Comparison of ENCODE assay signal across 32 cellular contexts in genomic region chr5:107129051-107129450, GRCh38.
DNase-seq lines count a peak whose midpoint lies in the region; ATAC-seq, FAIRE-seq and TF ChIP-seq lines count a peak whose summit lies in the region.
"Had no signal": no experiment of that assay in that cellular context is flagged by ENCODE, and none has a peak within 500 bp of the region (broad histone marks: within the 10 kb centered on the region; RNA-seq: fewer than 3 reads in every experiment).

No MANE protein-coding gene starts in this region.

- H3K4me1 Mint-ChIP-seq in MCF 10A (ENCODE audit: insufficient read depth, unreplicated experiment): no peaks in the 10 kb centered on the region
- H3K4me1 Mint-ChIP-seq: CD4-positive, alpha-beta memory T cell; central memory CD8-positive, alpha-beta T cell; T-helper 17 cell had no signal

- no peaks in the 10 kb centered on the region for H3K36me3 Mint-ChIP-seq in MCF 10A (ENCODE audit: insufficient read depth, unreplicated experiment)
- H3K36me3 Mint-ChIP-seq: CD4-positive, alpha-beta memory T cell had no signal

- peaks cover 6% of the 10 kb centered on the region for H3K9me3 Mint-ChIP-seq in MCF 10A (ENCODE audit: unreplicated experiment)
- H3K9me3 Mint-ChIP-seq: activated T-cell treated with anti-CD3 and anti-CD28 coated beads, Interleukin-2, amount 50 U/mL, for 24 hours; central memory CD8-positive, alpha-beta T cell had no signal

- H3K27ac Mint-ChIP-seq in MCF 10A (ENCODE audit: low read depth, unreplicated experiment): no peak overlapping the region
- H3K27ac Mint-ChIP-seq: activated T-cell treated with anti-CD3 and anti-CD28 coated beads, Interleukin-2, amount 50 U/mL, for 24 hours; CD4-positive, alpha-beta memory T cell; T-helper 17 cell had no signal

- no peak overlapping the region for H3K4me3 Mint-ChIP-seq in MCF 10A (ENCODE audit: unreplicated experiment)
- H3K4me3 Mint-ChIP-seq: activated T-cell treated with anti-CD3 and anti-CD28 coated beads, Interleukin-2, amount 50 U/mL, for 24 hours; CD4-positive, alpha-beta memory T cell; central memory CD8-positive, alpha-beta T cell; nephron; T-helper 17 cell had no signal

- no peak for TF ChIP-seq RAD21 in HepG2 (CRISPR knock-in tag; IDR thresholded peaks at IDR 0.05)

- H4K20me1 ChIP-seq in HepG2 (ENCODE audit: insufficient read depth, low read length): no peaks in the 10 kb centered on the region

- no peak overlapping the region for H2AFZ ChIP-seq in HepG2 (ENCODE audit: low read length)

- intact Hi-C loops in MCF 10A (cut with micrococcal nuclease) (no loop called here), breast epithelium (cut with DNase I; ENCODE audit: low total_unique reads) (no loop called here), body of pancreas (cut with DNase I) (no loop called here), HepG2 (cut with micrococcal nuclease; ENCODE audit: unreplicated experiment) (no loop called here)

- no peaks in the 10 kb centered on the region for H3K27me3 ChIP-seq in breast epithelium
- no peaks in the 10 kb centered on the region for H3K27me3 ChIP-seq in body of pancreas
- no peaks in the 10 kb centered on the region for H3K27me3 ChIP-seq in suprapubic skin
- H3K27me3 ChIP-seq in tibial nerve: no peaks in the 10 kb centered on the region
- H3K27me3 ChIP-seq in HepG2 (ENCODE audit: control insufficient read depth in 1 of 2, insufficient read depth in 2 of 2, low read length in 2 of 2): no peaks in the 10 kb centered on the region
- H3K27me3 ChIP-seq: ovary, right atrium auricular region, spleen had no signal

- no peak overlapping the region for H3K4me3 ChIP-seq in breast epithelium
- H3K4me3 ChIP-seq in body of pancreas: no peak overlapping the region
- no peak overlapping the region for H3K4me3 ChIP-seq in fibroblast of pulmonary artery (replicated peaks; ENCODE audit: low read depth, low read length)
- H3K4me3 ChIP-seq in suprapubic skin: no peak overlapping the region
- no peak overlapping the region for H3K4me3 ChIP-seq in tibial nerve
- H3K4me3 ChIP-seq in HepG2 (replicated peaks in 1 of 3; ENCODE audit: insufficient read depth in 1 of 3, low read depth in 2 of 3, low read length in 3 of 3): no peak overlapping the region
- H3K4me3 ChIP-seq: mucosa of descending colon, ovary, right atrium auricular region, spleen, thoracic aorta had no signal

- H3K27me3 Mint-ChIP-seq in MCF 10A (ENCODE audit: insufficient read depth, unreplicated experiment): no peaks in the 10 kb centered on the region
- H3K27me3 Mint-ChIP-seq: activated T-cell treated with anti-CD3 and anti-CD28 coated beads, Interleukin-2, amount 50 U/mL, for 24 hours; CD4-positive, alpha-beta memory T cell; T-helper 17 cell had no signal

- no peak for TF ChIP-seq EP300 in suprapubic skin (IDR thresholded peaks at IDR 0.05)
- no peak for TF ChIP-seq EP300 in tibial nerve (IDR thresholded peaks at IDR 0.05)
- TF ChIP-seq EP300 in HepG2 (IDR thresholded peaks at IDR 0.05; ENCODE audit: low read depth in 2 of 2, low read length in 2 of 2): no peak
- TF ChIP-seq EP300 in HepG2 (CRISPR knock-in tag; IDR thresholded peaks at IDR 0.05; ENCODE audit: borderline replicate concordance): no peak

- no peak for FAIRE-seq in HepG2 (lab: Jason Lieb, UNC)
- FAIRE-seq: keratinocyte had no signal

- POLR2A ChIA-PET in MCF 10A (lab: Yijun Ruan, JAX): interaction anchor here (0.7 kb wide), 1 partner anchor 662 kb away, joined by 3 read pairs; no protein-coding TSS in a partner anchor
- POLR2A ChIA-PET in HepG2 (lab: Yijun Ruan, JAX): no interaction called here

- H3K4me2 ChIP-seq in HepG2 (ENCODE audit: low read depth, low read length): no peak overlapping the region

- TF ChIP-seq CTCF in MCF 10A (IDR thresholded peaks at IDR 0.05; ENCODE audit: unreplicated experiment) (no peak), breast epithelium (IDR thresholded peaks at IDR 0.05) (no peak), body of pancreas (IDR thresholded peaks at IDR 0.05) (no peak), fibroblast of pulmonary artery (IDR thresholded peaks at IDR 0.05; ENCODE audit: low read length, missing control alignments) (no peak), suprapubic skin (IDR thresholded peaks at IDR 0.05) (no peak), tibial nerve (IDR thresholded peaks at IDR 0.05) (no peak), HepG2 (CRISPR knock-in tag; IDR thresholded peaks at IDR 0.05) (no peak)

- 2 to 8% methylated on average over 1 of the region's 1 CpG for WGBS in body of pancreas, 2 donors
- WGBS in suprapubic skin: 34% methylated on average over 1 of the region's 1 CpG
- 16 to 36% methylated on average over 1 of the region's 1 CpG for WGBS in tibial nerve, 2 donors
- 4% methylated on average over 1 of the region's 1 CpG for WGBS in HepG2 (ENCODE audit: low lambda C conversion rate)

- no peaks in the 10 kb centered on the region for H3K79me2 ChIP-seq in HepG2 (ENCODE audit: insufficient read depth, low read length)

- BruUV-seq in MCF 10A (replicated peaks; lab: Mats Ljungman, UMichigan): no TSS peak
- no TSS peak for BruUV-seq in HepG2 (replicated peaks; lab: Mats Ljungman, UMichigan)

- H3K36me3 ChIP-seq in breast epithelium: no peaks in the 10 kb centered on the region
- no peaks in the 10 kb centered on the region for H3K36me3 ChIP-seq in body of pancreas (replicated peaks in 1 of 2; ENCODE audit: insufficient read depth in 1 of 2, low read depth in 2 of 2)
- H3K36me3 ChIP-seq in suprapubic skin: no peaks in the 10 kb centered on the region
- H3K36me3 ChIP-seq in tibial nerve: no peaks in the 10 kb centered on the region
- no peaks in the 10 kb centered on the region for H3K36me3 ChIP-seq in HepG2 (replicated peaks in 1 of 2; ENCODE audit: control insufficient read depth in 1 of 2, insufficient read depth in 2 of 2, low read length in 2 of 2)
- H3K36me3 ChIP-seq: ovary, right atrium auricular region, spleen, thoracic aorta had no signal

- H3K9ac ChIP-seq in HepG2 (ENCODE audit: insufficient read depth, low read depth, low read length): no peak overlapping the region

- CTCF ChIA-PET in MCF 10A (lab: Yijun Ruan, JAX) (interaction anchor here (0.6 kb wide), 1 partner anchor 21 kb away, joined by 3 read pairs; no protein-coding TSS in a partner anchor), HepG2 (lab: Yijun Ruan, JAX; ENCODE audit: low intra/inter-chr PET ratio, low total read pairs) (no interaction called here)

- H3K9me3 ChIP-seq in breast epithelium: peaks cover 0 to 7% of the 10 kb centered on the region in 2 donors
- H3K9me3 ChIP-seq in body of pancreas: no peaks in the 10 kb centered on the region
- peaks cover 4% of the 10 kb centered on the region for H3K9me3 ChIP-seq in suprapubic skin
- H3K9me3 ChIP-seq in tibial nerve: peaks cover 0 to 4% (median 0%) of the 10 kb centered on the region in 4 donors
- H3K9me3 ChIP-seq in HepG2 (ENCODE audit: low read length): peaks cover 6% of the 10 kb centered on the region; the same call in 1 of the 2 replicates
- H3K9me3 ChIP-seq: ovary, thoracic aorta had no signal

- in situ Hi-C loops in HepG2 (cut with HindIII; ENCODE audit: extremely low pct_ligation_motif_present, low pct_unique_long_range_greater_than_20kb): no loop called here

- DNase-seq in MCF 10A (ENCODE audit: unreplicated experiment) (peak; percentile 46), breast epithelium (ENCODE audit: low spot score in 2 of 2) (no peak), body of pancreas (peak in 1 of 4 donors; percentile 4), fibroblast of pulmonary artery (ENCODE audit: low read depth) (peak; percentile 73), suprapubic skin (ENCODE audit: low spot score in 2 of 2) (no peak), tibial nerve (ENCODE audit: low spot score in 2 of 2) (no peak), HepG2 (ENCODE audit: low spot score) (no peak)
- DNase-seq: 8988T; activated CD8-positive, alpha-beta memory T cell treated with anti-CD3 and anti-CD28 coated beads for 24 hours; activated naive CD4-positive, alpha-beta T cell; activated T-cell treated with anti-CD3 and anti-CD28 coated beads, Interleukin-2, amount 50 U/mL, for 24 hours; AML-193; amniotic stem cell; CD4-positive, alpha-beta memory T cell; KBM-7; mucosa of descending colon; NCI-H1436 treated with DMSO at 0.1 percent for 48 hours; NCI-H2171; NCI-H526 treated with DMSO at 0.1 percent for 48 hours; ovary; RPMI8226; spleen; stimulated activated CD4-positive, alpha-beta T cell treated with anti-CD3 and anti-CD28 coated beads, Interleukin-4, amount 100 ng/mL, for 1 hour; stimulated activated naive CD4-positive, alpha-beta T cell; T-helper 17 cell had no signal

- ATAC-seq in body of pancreas (peak; percentile 40), GM18519 (IDR thresholded peaks at IDR 0.05; ENCODE audit: low FRiP score, unreplicated experiment) (no peak), HepG2 (no peak)
- ATAC-seq: mucosa of descending colon, T-helper 17 cell had no signal

- H3K27ac ChIP-seq in breast epithelium: no peak overlapping the region
- no peak overlapping the region for H3K27ac ChIP-seq in body of pancreas
- H3K27ac ChIP-seq in suprapubic skin: no peak overlapping the region
- no peak overlapping the region for H3K27ac ChIP-seq in tibial nerve
- H3K27ac ChIP-seq in HepG2 (ENCODE audit: extremely low read length, insufficient read depth, low read length): no peak overlapping the region
- H3K27ac ChIP-seq: epithelial cell of prostate, ovary, spleen, thoracic aorta had no signal

- TF ChIP-seq POLR2A in breast epithelium (IDR thresholded peaks at IDR 0.05) (no peak), body of pancreas (IDR thresholded peaks at IDR 0.05) (no peak), suprapubic skin (IDR thresholded peaks at IDR 0.05) (no peak), tibial nerve (IDR thresholded peaks at IDR 0.05) (no peak), HepG2 (IDR thresholded peaks at IDR 0.05; ENCODE audit: insufficient read depth in 1 of 2, low read depth in 2 of 2, low read length in 2 of 2) (no peak)

- H3K4me1 ChIP-seq in breast epithelium: no peaks in the 10 kb centered on the region
- peaks cover 17% of the 10 kb centered on the region for H3K4me1 ChIP-seq in body of pancreas
- no peaks in the 10 kb centered on the region for H3K4me1 ChIP-seq in suprapubic skin
- no peaks in the 10 kb centered on the region for H3K4me1 ChIP-seq in tibial nerve
- H3K4me1 ChIP-seq in HepG2 (ENCODE audit: insufficient read depth, low read length): no peaks in the 10 kb centered on the region
- H3K4me1 ChIP-seq: spleen had no signal

TF ChIP-seq in HepG2, 621 proteins besides CTCF, POLR2A, EP300 and RAD21 (continues in another document):
- TF ChIP-seq SP140L (CRISPR knock-in tag; IDR thresholded peaks at IDR 0.05; ENCODE audit: borderline replicate concordance) (no peak), FOXO4 (CRISPR knock-in tag; conservative IDR thresholded peaks at IDR 0.05) (no peak)

Comparison
In these comparisons a context has a peak if more than half of its experiments do, and no peak if none do; other contexts are left out.
1. DNase-seq: peak in MCF 10A (single experiment) and fibroblast of pulmonary artery (single experiment); none in breast epithelium (0 of 2), suprapubic skin (0 of 2), tibial nerve (0 of 2) and HepG2 (single experiment).